10 cellular contexts compared by ENCODE assay signal in genomic region chr12:2264622-2265306, GRCh38.
DNase-seq lines count a peak whose midpoint lies in the region; ATAC-seq and TF ChIP-seq lines count a peak whose summit lies in the region.
"Had no signal": no experiment of that assay in that cellular context is flagged by ENCODE, and none has a peak within 500 bp of the region (broad histone marks: within the 10 kb centered on the region; RNA-seq: fewer than 3 reads in every experiment).

No MANE protein-coding gene starts in this region.

- intact Hi-C loops in Calu3 (cut with micrococcal nuclease; ENCODE audit: unreplicated experiment): no loop called here

- BruUV-seq in Calu3 (replicated peaks; lab: Mats Ljungman, UMichigan): no TSS peak

- peak overlapping the region; percentile 37 for H3K27ac ChIP-seq in stomach smooth muscle (ENCODE audit: low read length)

- H3K4me3 ChIP-seq in cardiac fibroblast (replicated peaks in 1 of 2; ENCODE audit: low read depth in 2 of 2, low read length in 2 of 2) (no peak overlapping the region), stomach smooth muscle (ENCODE audit: low read length in 2 of 2) (peak overlapping the region in 1 of 2 donors; percentile 8)

- no peak overlapping the region for H3K4me3 Mint-ChIP-seq in Calu3 (ENCODE audit: low read depth, unreplicated experiment)
- H3K4me3 Mint-ChIP-seq: activated naive CD4-positive, alpha-beta T cell treated with anti-CD3 and anti-CD28 coated beads, Interleukin-2, amount 50 U/mL, for 24 hours had no signal

- H3K4me1 Mint-ChIP-seq in Calu3 (ENCODE audit: low read depth, unreplicated experiment): no peaks in the 10 kb centered on the region
- H3K4me1 Mint-ChIP-seq: activated naive CD4-positive, alpha-beta T cell treated with anti-CD3 and anti-CD28 coated beads, Interleukin-2, amount 50 U/mL, for 24 hours had no signal

- H3K4me1 ChIP-seq in stomach smooth muscle (ENCODE audit: control insufficient read depth, insufficient read depth, low read length): peaks cover 59% of the 10 kb centered on the region

- no peaks in the 10 kb centered on the region for H3K36me3 ChIP-seq in stomach smooth muscle (ENCODE audit: control insufficient read depth in 2 of 2, insufficient read depth in 2 of 2, low read length in 2 of 2)

- no peaks in the 10 kb centered on the region for H3K27me3 ChIP-seq in stomach smooth muscle (ENCODE audit: control insufficient read depth in 1 of 2, insufficient read depth in 2 of 2, low read length in 2 of 2)

- no peaks in the 10 kb centered on the region for H3K9me3 Mint-ChIP-seq in Calu3 (ENCODE audit: low read depth, unreplicated experiment)
- H3K9me3 Mint-ChIP-seq: activated naive CD4-positive, alpha-beta T cell treated with anti-CD3 and anti-CD28 coated beads, Interleukin-2, amount 50 U/mL, for 24 hours had no signal

- TF ChIP-seq CTCF in cardiac fibroblast (IDR thresholded peaks at IDR 0.05; ENCODE audit: low read depth, low read length): no peak
- no peak for TF ChIP-seq CTCF in Calu3 (IDR thresholded peaks at IDR 0.05; ENCODE audit: unreplicated experiment)

- H3K9me3 ChIP-seq in stomach smooth muscle (ENCODE audit: control insufficient read depth in 2 of 2, low read length in 2 of 2): no peaks in the 10 kb centered on the region

- H3K27ac Mint-ChIP-seq in Calu3 (ENCODE audit: unreplicated experiment): no peak overlapping the region
- H3K27ac Mint-ChIP-seq: activated naive CD4-positive, alpha-beta T cell treated with anti-CD3 and anti-CD28 coated beads, Interleukin-2, amount 50 U/mL, for 24 hours had no signal

- CTCF ChIA-PET in Calu3 (lab: Charles Lee): no interaction called here

- DNase-seq in GOT3 (lab: John Stamatoyannopoulos, UW): peak; percentile 71
- DNase-seq in cardiac fibroblast (ENCODE audit: low read depth in 2 of 2): peak; percentile 92 to 96
- DNase-seq in kidney glomerular epithelial cell (lab: John Stamatoyannopoulos, UW): peak; percentile 69
- no peak for DNase-seq in Calu3
- DNase-seq in Kasumi-1 (lab: John Stamatoyannopoulos, UW): no peak
- DNase-seq: GDM1 had no signal

- peak overlapping the region in 1 of 2 donors; percentile 0 for H3K9ac ChIP-seq in stomach smooth muscle (ENCODE audit: low read length in 2 of 2)

- no peak for ATAC-seq in HG03439 (IDR thresholded peaks at IDR 0.05; ENCODE audit: unreplicated experiment)
- no peak for ATAC-seq in activated CD4-positive, CD25-positive, alpha-beta regulatory T cell treated with anti-CD3 and anti-CD28 coated beads, Interleukin-2, amount 50 U/mL, for 24 hours

- peaks cover 3% of the 10 kb centered on the region for H3K27me3 Mint-ChIP-seq in Calu3 (ENCODE audit: unreplicated experiment)
- H3K27me3 Mint-ChIP-seq: activated naive CD4-positive, alpha-beta T cell treated with anti-CD3 and anti-CD28 coated beads, Interleukin-2, amount 50 U/mL, for 24 hours had no signal

- H3K36me3 Mint-ChIP-seq in Calu3 (ENCODE audit: insufficient read depth, unreplicated experiment): no peaks in the 10 kb centered on the region
- H3K36me3 Mint-ChIP-seq: activated naive CD4-positive, alpha-beta T cell treated with anti-CD3 and anti-CD28 coated beads, Interleukin-2, amount 50 U/mL, for 24 hours had no signal

Comparison
In these comparisons a context has a peak if more than half of its experiments do, and no peak if none do; other contexts are left out.
1. DNase-seq: peak in GOT3 (single experiment), cardiac fibroblast (2 of 2) and kidney glomerular epithelial cell (single experiment); none in Calu3 (single experiment) and Kasumi-1 (0 of 2).